Comparison of ENCODE assay signal across 10 cellular contexts in genomic region chr10:133257489-133258065, GRCh38. TPM values are rescaled to one million over a fixed set of nuclear protein-coding genes. Genes with fewer than 3 reads are reported as not detected.
DNase-seq lines count a peak whose midpoint lies in the region; ATAC-seq and TF ChIP-seq lines count a peak whose summit lies in the region.
"Had no signal": no experiment of that assay in that cellular context is flagged by ENCODE, and none has a peak within 500 bp of the region (broad histone marks: within the 10 kb centered on the region; RNA-seq: fewer than 3 reads in every experiment).

No MANE protein-coding gene starts in this region.

- TF ChIP-seq EP300 in stomach (IDR thresholded peaks at IDR 0.05): no peak

- peaks cover 44 to 52% (median 51%) of the 10 kb centered on the region in 4 donors for H3K4me1 ChIP-seq in stomach

- BruUV-seq in MCF 10A (replicated peaks; lab: Mats Ljungman, UMichigan): no TSS peak

- no peaks in the 10 kb centered on the region for H3K9me3 Mint-ChIP-seq in activated CD4-positive, alpha-beta T cell treated with anti-CD3 and anti-CD28 coated beads for 36 hours (ENCODE audit: low read depth)
- H3K9me3 Mint-ChIP-seq in MCF 10A (ENCODE audit: unreplicated experiment): no peaks in the 10 kb centered on the region

- H3K9me3 ChIP-seq in stomach: no peaks in the 10 kb centered on the region

- peak overlapping the region; percentile 88 for H3K27ac Mint-ChIP-seq in activated CD4-positive, alpha-beta T cell treated with anti-CD3 and anti-CD28 coated beads for 36 hours
- peak overlapping the region; percentile 4 for H3K27ac Mint-ChIP-seq in MCF 10A (ENCODE audit: low read depth, unreplicated experiment)
- H3K27ac Mint-ChIP-seq: brain had no signal

- no peaks in the 10 kb centered on the region for H3K27me3 Mint-ChIP-seq in activated CD4-positive, alpha-beta T cell treated with anti-CD3 and anti-CD28 coated beads for 36 hours
- no peaks in the 10 kb centered on the region for H3K27me3 Mint-ChIP-seq in MCF 10A (ENCODE audit: insufficient read depth, unreplicated experiment)

- no peak for ATAC-seq in activated CD4-positive, alpha-beta T cell treated with anti-CD3 and anti-CD28 coated beads for 36 hours
- ATAC-seq in GM19455 (IDR thresholded peaks at IDR 0.05; ENCODE audit: unreplicated experiment) (no peak), HG03095 (IDR thresholded peaks at IDR 0.05; ENCODE audit: unreplicated experiment) (no peak)

- POLR2A ChIA-PET in activated CD4-positive, alpha-beta T cell treated with anti-CD3 and anti-CD28 coated beads for 36 hours (lab: Charles Lee): no interaction called here
- POLR2A ChIA-PET in MCF 10A (lab: Yijun Ruan, JAX): interaction anchor here (0.5 to 3.7 kb wide), 7 partner anchors 19 to 845 kb away, joined by 3 to 45 read pairs (median 3); partner anchors contain the start of gene ADAM8

- peak; percentile 52 for DNase-seq in activated CD4-positive, alpha-beta T cell treated with anti-CD3 and anti-CD28 coated beads for 36 hours
- no peak for DNase-seq in activated CD4-positive, alpha-beta T cell treated with anti-CD3 and anti-CD28 coated beads, Interleukin-2, amount 50 U/mL, for 1 hour
- DNase-seq in NAMALWA (ENCODE audit: low spot score) (peak; percentile 62), MCF 10A (ENCODE audit: unreplicated experiment) (peak; percentile 87), islet precursor cell (peak; percentile 82), stomach (peak; percentile 86)

- H3K36me3 Mint-ChIP-seq in activated CD4-positive, alpha-beta T cell treated with anti-CD3 and anti-CD28 coated beads for 36 hours (ENCODE audit: low read depth): peaks cover 3% of the 10 kb centered on the region
- H3K36me3 Mint-ChIP-seq in MCF 10A (ENCODE audit: insufficient read depth, unreplicated experiment): peaks cover 6% of the 10 kb centered on the region
- H3K36me3 Mint-ChIP-seq: brain had no signal

- CTCF ChIA-PET in activated CD4-positive, alpha-beta T cell treated with anti-CD3 and anti-CD28 coated beads for 36 hours (lab: Charles Lee): interaction anchor here (0.5 to 2.4 kb wide), 9 partner anchors 16 to 355 kb away, joined by 3 to 9 read pairs (median 4); no protein-coding TSS in a partner anchor
- CTCF ChIA-PET in MCF 10A (lab: Yijun Ruan, JAX): interaction anchor here (0.6 to 3.9 kb wide), 24 partner anchors 10 to 756 kb away, joined by 3 to 25 read pairs (median 4); partner anchors contain the start of gene MTG1

- H3K36me3 ChIP-seq in stomach: no peaks in the 10 kb centered on the region

- peak overlapping the region in 3 of 4 donors; percentile 9 to 27 (median 13) for H3K4me3 ChIP-seq in stomach

- no peak for TF ChIP-seq POLR2A in stomach (IDR thresholded peaks at IDR 0.05)

- H3K27me3 ChIP-seq in stomach: peaks cover 0 to 7% (median 0%) of the 10 kb centered on the region in 3 donors

- H3K27ac ChIP-seq in stomach: peak overlapping the region; percentile 81 to 88 (median 83)

- intact Hi-C loops in activated CD4-positive, alpha-beta T cell treated with anti-CD3 and anti-CD28 coated beads for 36 hours (cut with DNase I, micrococcal nuclease): loop anchor here (5.0 to 10.0 kb wide), 3 partner anchors 135 to 1353 kb away; partner anchors contain the start of genes BNIP3 (in 1 of the 2), MTG1 (in 1 of the 2) and PPP2R2D (in 1 of the 2)
- intact Hi-C loops in MCF 10A (cut with micrococcal nuclease) (loop anchor here (1.0 to 5.0 kb wide), 3 partner anchors 21 to 353 kb away; no protein-coding TSS in a partner anchor), stomach (cut with DNase I; ENCODE audit: low total_unique reads) (loop anchor here (5.0 kb wide), 1 partner anchor 55 kb away; no protein-coding TSS in a partner anchor)

- 4 to 10% (median 6%) methylated on average over 26 to 27 of the region's 27 CpGs for WGBS in stomach, 5 donors

- H3K4me1 Mint-ChIP-seq in activated CD4-positive, alpha-beta T cell treated with anti-CD3 and anti-CD28 coated beads for 36 hours: peaks cover 48% of the 10 kb centered on the region
- peaks cover 33% of the 10 kb centered on the region for H3K4me1 Mint-ChIP-seq in MCF 10A (ENCODE audit: insufficient read depth, unreplicated experiment)

- peak; percentile 40 for TF ChIP-seq CTCF in MCF 10A (IDR thresholded peaks at IDR 0.05; ENCODE audit: unreplicated experiment)
- TF ChIP-seq CTCF in stomach (IDR thresholded peaks at IDR 0.05): peak in 5 of 7 experiments; percentile 12 to 54 (median 23)

- peak overlapping the region; percentile 48 for H3K4me3 Mint-ChIP-seq in activated CD4-positive, alpha-beta T cell treated with anti-CD3 and anti-CD28 coated beads for 36 hours
- H3K4me3 Mint-ChIP-seq in MCF 10A (ENCODE audit: unreplicated experiment): peak overlapping the region; percentile 44

RNA-seq across cellular contexts. Expression of gene ADAM8, which starts 19.1 kb away (rescaled TPM):
- 100 to 1,000 TPM; 124 to 176 TPM for total RNA-seq in activated CD4-positive, alpha-beta T cell treated with anti-CD3 and anti-CD28 coated beads for 36 hours
- total RNA-seq in MCF 10A (2022) (20.2 and 23.2 TPM in 2 replicates), stomach (10 to 100 TPM in 1 of 5 donors, 1 to 10 TPM in 3, not detected in 1; 3.3 to 50.8 (median 5.0) TPM)
- 1 to 10 TPM; 1.8 to 4.4 (median 3.6) TPM for polyA plus RNA-seq in stomach

RNA-seq across cellular contexts. Expression of gene VENTX, which starts 19.9 kb away (rescaled TPM):
- total RNA-seq in activated CD4-positive, alpha-beta T cell treated with anti-CD3 and anti-CD28 coated beads for 36 hours: not detected
- total RNA-seq in MCF 10A (2022) (not detected in 2 replicates), stomach (1 to 10 TPM in 1 of 5 donors, under 1 TPM in 2, not detected in 2; 0.45 to 3.2 (median 0.58) TPM)
- polyA plus RNA-seq in stomach: under 1 TPM; 0.15 to 0.75 (median 0.35) TPM
- total RNA-seq: temporal lobe had no signal

RNA-seq across cellular contexts. Expression of gene UTF1, which starts 27.6 kb away (rescaled TPM):
- total RNA-seq in activated CD4-positive, alpha-beta T cell treated with anti-CD3 and anti-CD28 coated beads for 36 hours: not detected
- total RNA-seq in MCF 10A (2022) (not detected in 2 replicates), stomach (not detected)
- not detected for polyA plus RNA-seq in stomach
- total RNA-seq: temporal lobe had no signal

RNA-seq across cellular contexts. Expression of gene TUBGCP2, which starts 51.1 kb away (rescaled TPM):
- 10 to 100 TPM; 43.3 to 50.2 TPM for total RNA-seq in activated CD4-positive, alpha-beta T cell treated with anti-CD3 and anti-CD28 coated beads for 36 hours
- total RNA-seq in MCF 10A (2022): 95.9 and 96.2 TPM in 2 replicates
- 100 to 1,000 TPM in 1 of 5 donors, 10 to 100 TPM in 4; 18.3 to 117 (median 41.9) TPM for total RNA-seq in stomach
- polyA plus RNA-seq in stomach: 10 to 100 TPM; 40.3 to 89.8 (median 68.7) TPM

RNA-seq across cellular contexts. Expression of gene ZNF511, which starts 51.1 kb away (rescaled TPM):
- 10 to 100 TPM; 58.1 to 73.2 TPM for total RNA-seq in activated CD4-positive, alpha-beta T cell treated with anti-CD3 and anti-CD28 coated beads for 36 hours
- 28.9 and 42.7 TPM in 2 replicates for total RNA-seq in MCF 10A (2022)
- total RNA-seq in stomach: 10 to 100 TPM; 12.7 to 82.1 (median 27.2) TPM
- polyA plus RNA-seq in stomach: 10 to 100 TPM; 55.8 to 63.4 (median 60.0) TPM
